ENCODE assay signal across 25 cellular contexts in genomic region chr19:13493516-13494310, GRCh38. TPM values are rescaled to one million over a fixed set of nuclear protein-coding genes. Genes with fewer than 3 reads are reported as not detected.
A peak's percentile ranks its signal among the peaks of the same experiment; 100 is the strongest.
DNase-seq lines count a peak whose midpoint lies in the region; FAIRE-seq and TF ChIP-seq lines count a peak whose summit lies in the region.
"Had no signal": no experiment of that assay in that cellular context is flagged by ENCODE, and none has a peak within 500 bp of the region (broad histone marks: within the 10 kb centered on the region; RNA-seq: fewer than 3 reads in every experiment).

No MANE protein-coding gene starts in this region.

- no peak overlapping the region for H3K23ac ChIP-seq in H1 (ENCODE audit: insufficient read length)

- WGBS in H1 (ENCODE audit: extremely low coverage in 1 of 2, insufficient coverage in 1 of 2, insufficient read length in 1 of 2, insufficient replicate concordance in 2 of 2, low coverage in 1 of 2, low lambda C conversion rate in 2 of 2, missing lambda C conversion rate in 1 of 2), 2 experiments, result 93% methylated on average over 1 of the region's 1 CpG; no CpG with 5 or more reads in 1 of the 2 experiments

- no peaks in the 10 kb centered on the region for H3K4me1 ChIP-seq in HEK293 (ENCODE audit: control insufficient read depth, insufficient read depth, low read length)
- peaks cover 0 to 9% (median 0%) of the 10 kb centered on the region in 4 experiments; a peak in 1 of 7 replicates for H3K4me1 ChIP-seq in H1 (replicated peaks in 1 of 4; ENCODE audit: control insufficient read depth in 3 of 4, insufficient read depth in 4 of 4, low read length in 3 of 4)
- no peaks in the 10 kb centered on the region for H3K4me1 ChIP-seq in Caco-2
- H3K4me1 ChIP-seq: BLaER1 had no signal

- no TSS peak for BruUV-seq in Caco-2 (replicated peaks; lab: Mats Ljungman, UMichigan)

- TF ChIP-seq POLR2A in H1 (IDR thresholded peaks at IDR 0.05; ENCODE audit: control extremely low read depth in 1 of 2, low read depth in 2 of 2, low read length in 2 of 2), result no peak

- TF ChIP-seq CTCF in HEK293 (tag by site-specific recombination; IDR thresholded peaks at IDR 0.05) (no peak), H1 (IDR thresholded peaks at IDR 0.05; ENCODE audit: control extremely low read depth in 1 of 3, insufficient read depth in 1 of 3, low read depth in 1 of 3, low read length in 3 of 3) (no peak), Caco-2 (IDR thresholded peaks at IDR 0.05; ENCODE audit: insufficient read depth in 1 of 2, low read depth in 1 of 2, low read length in 1 of 2, severe bottlenecking in 1 of 2, unreplicated experiment in 1 of 2) (no peak)

- H3K36me3 ChIP-seq in HEK293 (ENCODE audit: control insufficient read depth in 2 of 2, insufficient read depth in 1 of 2, low read length in 2 of 2) (no peaks in the 10 kb centered on the region), H1 (ENCODE audit: control insufficient read depth in 2 of 4, insufficient read depth in 4 of 4, low read length in 3 of 4) (no peaks in the 10 kb centered on the region), Caco-2 (ENCODE audit: control insufficient read depth, insufficient read depth, low read length) (no peaks in the 10 kb centered on the region)
- H3K36me3 ChIP-seq: BLaER1 had no signal

- no peak for FAIRE-seq in H1 (lab: Jason Lieb, UNC)
- FAIRE-seq: GM12892 had no signal

- no peak overlapping the region for H2BK20ac ChIP-seq in H1 (ENCODE audit: low read length)

- H2BK5ac ChIP-seq in H1 (ENCODE audit: low read depth, low read length), result no peak overlapping the region

- H3K79me2 ChIP-seq in H1 (ENCODE audit: control insufficient read depth in 1 of 2, insufficient read depth in 2 of 2, low read length in 2 of 2), result peaks cover 3 to 20% of the 10 kb centered on the region in 2 experiments; a peak in 2 of 4 replicates

- no peak overlapping the region for H2BK12ac ChIP-seq in H1 (ENCODE audit: low read depth, low read length)

- H3K4me3 ChIP-seq in HEK293 (ENCODE audit: low read depth, low read length) (no peak overlapping the region), H1 (ENCODE audit: extremely low read depth in 1 of 4, insufficient read depth in 2 of 4, low read depth in 3 of 4, low read length in 4 of 4) (no peak overlapping the region), Caco-2 (ENCODE audit: low read depth, low read length) (no peak overlapping the region)
- H3K4me3 ChIP-seq: BLaER1, SK-N-MC had no signal

- no peaks in the 10 kb centered on the region for H3K9me3 ChIP-seq in HEK293 (ENCODE audit: control insufficient read depth, insufficient read depth, low read depth, low read length)
- H3K9me3 ChIP-seq in H1 (ENCODE audit: insufficient read depth in 2 of 2, low read depth in 1 of 2, low read length in 1 of 2), result no peaks in the 10 kb centered on the region
- no peaks in the 10 kb centered on the region for H3K9me3 ChIP-seq in Caco-2
- H3K9me3 ChIP-seq: BLaER1 had no signal

- H3K27ac ChIP-seq in HEK293 (ENCODE audit: extremely low read depth, low read depth, low read length) (no peak overlapping the region), H1 (ENCODE audit: low read depth, low read length) (no peak overlapping the region)
- H3K27ac ChIP-seq: BLaER1, SK-N-MC had no signal

- peaks cover 25% of the 10 kb centered on the region for H3K9me3 Mint-ChIP-seq in Caco-2 (ENCODE audit: unreplicated experiment)
- H3K9me3 Mint-ChIP-seq: CD4-positive, alpha-beta T cell had no signal

- no peak overlapping the region for H3K14ac ChIP-seq in H1 (ENCODE audit: insufficient read length)

- no peak overlapping the region for H4K91ac ChIP-seq in H1 (replicated peaks; ENCODE audit: insufficient read length, low read length)

- CTCF ChIA-PET in HEK293 (lab: Yijun Ruan, JAX) (no interaction called here), H1 (lab: Charles Lee; ENCODE audit: partially characterized antibody) (interaction anchor here (0.9 kb wide), 1 partner anchor 216 kb away, joined by 3 read pairs; no protein-coding TSS in a partner anchor), Caco-2 (lab: Charles Lee) (interaction anchor here (0.6 kb wide), 1 partner anchor 1744 kb away, joined by 4 read pairs; no protein-coding TSS in a partner anchor)

- H2BK15ac ChIP-seq in H1 (ENCODE audit: low read length), result no peak overlapping the region

- no peak overlapping the region for H2BK120ac ChIP-seq in H1 (replicated peaks; ENCODE audit: low read depth, low read length)

- H3K18ac ChIP-seq in H1 (ENCODE audit: extremely low read depth, low read length), result no peak overlapping the region

- H3K27ac Mint-ChIP-seq in Caco-2 (ENCODE audit: unreplicated experiment), result no peak overlapping the region
- H3K27ac Mint-ChIP-seq: CD4-positive, alpha-beta T cell; T-cell had no signal

- H4K8ac ChIP-seq in H1 (ENCODE audit: extremely low read depth, insufficient read depth, low read length), result no peak overlapping the region

- no peak overlapping the region for H2AK5ac ChIP-seq in H1 (ENCODE audit: low read depth, low read length)

- DNase-seq in ELR (ENCODE audit: low read depth), result peak; percentile 5
- peak; percentile 7 for DNase-seq in RPMI7951 (ENCODE audit: low read depth)
- DNase-seq in H1 (ENCODE audit: low read depth in 1 of 2, low spot score in 2 of 2), result no peak
- DNase-seq in SW 1271 (lab: John Stamatoyannopoulos, UW), result no peak
- no peak for DNase-seq in T-helper 9 cell
- DNase-seq in Kasumi-1 (lab: John Stamatoyannopoulos, UW), result no peak
- DNase-seq in Caco-2, result no peak
- DNase-seq: CD4-positive, alpha-beta T cell; COR-L47; DMS 273 treated with DMSO at 0.1 percent for 48 hours; DMS79 treated with DMSO at 0.1 percent for 48 hours; NCI-H1694; NCI-H2081; NCI-H2171; NCI-H345; NCI-H526; OCI-M1; RPMI8226; SHP77; T-cell had no signal

- no peak overlapping the region for H3K4me3 Mint-ChIP-seq in Caco-2 (ENCODE audit: unreplicated experiment)
- H3K4me3 Mint-ChIP-seq: CD4-positive, alpha-beta T cell; T-cell had no signal

- H3K4me2 ChIP-seq in H1 (ENCODE audit: insufficient read depth in 1 of 2, low read depth in 2 of 2, low read length in 2 of 2), result no peak overlapping the region
- H3K4me2 ChIP-seq: BLaER1 had no signal

- H4K20me1 ChIP-seq in H1 (replicated peaks in 1 of 2; ENCODE audit: control insufficient read depth in 1 of 2, insufficient read depth in 2 of 2, low read length in 2 of 2), result peaks cover 0 to 5% of the 10 kb centered on the region in 2 experiments

- H3K27me3 ChIP-seq in H1 (replicated peaks in 1 of 4; ENCODE audit: control insufficient read depth in 3 of 4, extremely low read depth in 1 of 4, insufficient read depth in 3 of 4, low read length in 3 of 4) (no peaks in the 10 kb centered on the region), Caco-2 (replicated peaks; ENCODE audit: control insufficient read depth, insufficient read depth, low read length) (no peaks in the 10 kb centered on the region)
- H3K27me3 ChIP-seq: BLaER1 had no signal

- no peak overlapping the region for H3K56ac ChIP-seq in H1 (replicated peaks; ENCODE audit: insufficient read length, low read depth, low read length)

- POLR2A ChIA-PET in HEK293 (lab: Yijun Ruan, JAX), result no interaction called here
- POLR2A ChIA-PET in H1 (lab: Charles Lee; ENCODE audit: partially characterized antibody), result interaction anchor here (1.8 kb wide), 1 partner anchor 12 kb away, joined by 4 read pairs; the partner anchor contains the start of gene CACNA1A
- POLR2A ChIA-PET in Caco-2 (lab: Charles Lee), result no interaction called here

- H3K23me2 ChIP-seq in H1 (ENCODE audit: low read depth, low read length), result peaks cover 9% of the 10 kb centered on the region; the same call in 1 of the 2 replicates

- peaks cover 6% of the 10 kb centered on the region for H3K36me3 Mint-ChIP-seq in Caco-2 (ENCODE audit: insufficient read depth, unreplicated experiment)
- H3K36me3 Mint-ChIP-seq: T-cell had no signal

- H3K27me3 Mint-ChIP-seq in Caco-2 (ENCODE audit: insufficient read depth, unreplicated experiment), result peaks cover 3% of the 10 kb centered on the region

- H2AFZ ChIP-seq in H1 (ENCODE audit: low read length), result no peak overlapping the region

- TF ChIP-seq EP300 in H1 (IDR thresholded peaks at IDR 0.05; ENCODE audit: borderline replicate concordance in 1 of 2, low read depth in 2 of 2, low read length in 2 of 2), result no peak

- no peak overlapping the region for H3K9ac ChIP-seq in H1 (replicated peaks in 1 of 4; ENCODE audit: extremely low read depth in 1 of 4, low read depth in 3 of 4, low read length in 3 of 4)
- H3K9ac ChIP-seq: BLaER1 had no signal

- intact Hi-C loops in Caco-2 (cut with micrococcal nuclease; ENCODE audit: unreplicated experiment), result no loop called here

- TF ChIP-seq RAD21 in H1 (IDR thresholded peaks at IDR 0.05 in 1 of 2, conservative IDR thresholded peaks at IDR 0.05 in 1 of 2; ENCODE audit: low read depth in 2 of 2, low read length in 2 of 2), result no peak

- no peaks in the 10 kb centered on the region for H3K4me1 Mint-ChIP-seq in Caco-2 (ENCODE audit: low read depth, unreplicated experiment)
- H3K4me1 Mint-ChIP-seq: T-cell had no signal

- H3K4ac ChIP-seq in H1 (replicated peaks; ENCODE audit: insufficient read length, low read depth, low read length), result no peak overlapping the region

- no peak overlapping the region for H4K5ac ChIP-seq in H1 (ENCODE audit: insufficient read length, low read depth, low read length)

- peaks cover 2% of the 10 kb centered on the region; the same call in 1 of the 2 replicates for H3K79me1 ChIP-seq in H1 (ENCODE audit: low read depth, low read length)

TF ChIP-seq in H1, 55 proteins besides CTCF, POLR2A, EP300 and RAD21 (continues in another document):
- TF ChIP-seq KDM1A (IDR thresholded peaks at IDR 0.05; ENCODE audit: borderline replicate concordance, low read length) (peak; percentile 63; the same call in 1 of the 2 replicates), MAX (IDR thresholded peaks at IDR 0.05) (no peak), SP2 (IDR thresholded peaks at IDR 0.05; ENCODE audit: low read length) (no peak), CHD1 (IDR thresholded peaks at IDR 0.05; ENCODE audit: low read depth, low read length) (no peak), GABPA (IDR thresholded peaks at IDR 0.05; ENCODE audit: borderline replicate concordance, insufficient read depth, low read length) (no peak), SP1 (IDR thresholded peaks at IDR 0.05; ENCODE audit: low read depth, low read length) (no peak)

RNA-seq across cellular contexts. Expression of gene CACNA1A, which starts 12.6 kb away (rescaled TPM):
- total RNA-seq in RPMI7951 (2014; rRNA removed; shearing (Covaris generic)), result 0.12 and 0.49 TPM in 2 replicates
- 25.3 and 25.7 TPM in 2 replicates for total RNA-seq in H1 (2021; fragmentation: NEBNext Ultra II Directional; extraction: Animal tissue kit (Norgen Biotek cat#: 25700))
- 10.7 and 12.8 TPM in 2 replicates for polyA plus RNA-seq in H1 (2011; rRNA removed)
- 9.8 TPM for polyA plus RNA-seq in H1 (2011; cell fraction: cytosol; rRNA removed)
- polyA plus RNA-seq in H1 (2011; cell fraction: nucleus; rRNA removed), result 46.3 TPM
- 20.3 to 23.5 TPM (median 23.0 TPM) in 4 replicates for polyA plus RNA-seq in H1 (2012, experiment 1 of 2)
- 6.8 TPM for polyA plus RNA-seq in H1 (2012, experiment 2 of 2)
- polyA plus RNA-seq in H1 (2013, experiment 1 of 2), result 13.1 TPM
- 10.4 TPM for polyA plus RNA-seq in H1 (2013, experiment 2 of 2)
- 44.2 and 51.2 TPM in 2 replicates for polyA minus RNA-seq in H1 (2011; rRNA and poly(A)+ RNA removed)
- polyA minus RNA-seq in H1 (2011; cell fraction: cytosol; rRNA and poly(A)+ RNA removed), result 16.4 TPM
- 71.1 TPM for polyA minus RNA-seq in H1 (2011; cell fraction: nucleus; rRNA and poly(A)+ RNA removed)
- not detected in 2 replicates for total RNA-seq in Caco-2 (2022)
- total RNA-seq: MCF 10A had no signal

Comparison
In these comparisons a context has a peak if more than half of its experiments do, and no peak if none do; other contexts are left out.
1. DNase-seq: peak in ELR (single experiment) and RPMI7951 (single experiment); none in H1 (0 of 2), SW 1271 (0 of 2), T-helper 9 cell (single experiment), Kasumi-1 (0 of 2) and Caco-2 (0 of 2).
2. RNA of gene CACNA1A, which starts 12.6 kb away (total RNA-seq): 25.3 to 25.7 TPM in H1; 0.12 to 0.49 TPM in RPMI7951 and not detected in Caco-2; every median in the first group is over 10 times any median in the second.